In the genomic region with DNA sequence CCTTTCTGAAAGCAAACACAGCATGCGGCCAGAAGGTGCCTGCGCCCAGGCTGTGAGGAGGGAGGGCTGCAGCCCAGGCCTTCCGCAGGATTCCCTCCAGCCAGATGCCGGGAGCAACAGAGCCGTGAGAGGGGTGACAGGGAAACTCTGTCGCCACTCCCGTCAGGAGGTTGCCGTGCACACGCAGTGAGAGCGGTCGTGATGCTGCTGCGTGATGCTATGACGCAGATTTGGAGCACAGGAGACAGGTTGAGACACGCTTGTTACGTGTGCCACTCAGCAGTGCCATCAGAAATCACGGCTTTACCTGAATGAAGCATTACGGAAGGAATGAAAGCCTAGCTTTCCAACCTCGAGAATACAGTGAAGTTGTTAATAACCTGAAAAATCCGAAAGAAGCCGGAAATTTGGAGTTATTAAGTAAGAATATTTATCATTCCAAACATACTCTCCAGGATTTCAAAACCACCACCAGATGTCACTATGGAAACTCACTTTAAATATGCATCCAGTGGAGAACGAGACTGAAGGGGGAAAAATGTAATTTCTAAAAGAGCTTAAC, we compare ENCODE assay signal across 9 cellular contexts. TPM values are rescaled to one million over a fixed set of nuclear protein-coding genes. Genes with fewer than 3 reads are reported as not detected.
DNase-seq lines count a peak whose midpoint lies in the region; ATAC-seq and TF ChIP-seq lines count a peak whose summit lies in the region.
"Had no signal": no experiment of that assay in that cellular context is flagged by ENCODE, and none has a peak within 500 bp of the region (broad histone marks: within the 10 kb centered on the region; RNA-seq: fewer than 3 reads in every experiment).

No MANE protein-coding gene starts in this region.

- TF ChIP-seq CTCF in fibroblast of the aortic adventitia (IDR thresholded peaks at IDR 0.05; ENCODE audit: insufficient read depth, low read length): peak; percentile 50
- TF ChIP-seq CTCF in parathyroid adenoma (IDR thresholded peaks at IDR 0.05): peak; percentile 9

- peak; percentile 38 for DNase-seq in GM04504 (ENCODE audit: low read depth)
- peak; percentile 38 for DNase-seq in RKO (ENCODE audit: low spot score)
- DNase-seq in fibroblast of the aortic adventitia (ENCODE audit: low read depth): peak; percentile 85
- DNase-seq in GM19240 (ENCODE audit: insufficient read length, low spot score): no peak
- DNase-seq in stimulated activated CD4-positive, alpha-beta T cell treated with anti-CD3 and anti-CD28 coated beads, Interleukin-12 subunit alpha, Interleukin-12 subunit beta, amount 100 ng/mL, for 4 hours: no peak

- ATAC-seq in HG03280 (IDR thresholded peaks at IDR 0.05; ENCODE audit: unreplicated experiment): no peak
- ATAC-seq in GM19463 (IDR thresholded peaks at IDR 0.05; ENCODE audit: unreplicated experiment): no peak

- H3K4me2 ChIP-seq in parathyroid adenoma (ENCODE audit: low read length): no peak overlapping the region

- H3K4me1 ChIP-seq in parathyroid adenoma: no peaks in the 10 kb centered on the region

- no peak overlapping the region for H3K9ac ChIP-seq in parathyroid adenoma

- H3K27ac ChIP-seq in parathyroid adenoma: no peak overlapping the region
- H3K27ac ChIP-seq: HL-60 had no signal

- no peak overlapping the region for H2AFZ ChIP-seq in parathyroid adenoma

- no peaks in the 10 kb centered on the region for H3K9me3 ChIP-seq in parathyroid adenoma (ENCODE audit: control insufficient read depth, low read length)

- H3K79me2 ChIP-seq in parathyroid adenoma: no peaks in the 10 kb centered on the region

- H3K27me3 ChIP-seq in parathyroid adenoma (ENCODE audit: control insufficient read depth, insufficient read depth, low read length): no peaks in the 10 kb centered on the region

- H3K4me3 ChIP-seq in fibroblast of the aortic adventitia (ENCODE audit: low read depth, low read length): no peak overlapping the region
- H3K4me3 ChIP-seq in parathyroid adenoma (ENCODE audit: low read depth, low read length): no peak overlapping the region

- H3K36me3 ChIP-seq in parathyroid adenoma (ENCODE audit: control insufficient read depth, insufficient read depth, low read length): no peaks in the 10 kb centered on the region

RNA-seq across cellular contexts. Expression of a gene that starts 54.4 kb away (rescaled TPM):
- 114 and 189 TPM in 2 replicates for total RNA-seq in fibroblast of the aortic adventitia (ENCODE audit: low replicate concordance)

Comparison
In these comparisons a context has a peak if more than half of its experiments do, and no peak if none do; other contexts are left out.
1. DNase-seq: peak in GM04504 (single experiment), RKO (single experiment) and fibroblast of the aortic adventitia (single experiment); none in GM19240 (single experiment) and stimulated activated CD4-positive, alpha-beta T cell treated with anti-CD3 and anti-CD28 coated beads, Interleukin-12 subunit alpha, Interleukin-12 subunit beta, amount 100 ng/mL, for 4 hours (single experiment).